9 cellular contexts compared by ENCODE assay signal in the genomic region with DNA sequence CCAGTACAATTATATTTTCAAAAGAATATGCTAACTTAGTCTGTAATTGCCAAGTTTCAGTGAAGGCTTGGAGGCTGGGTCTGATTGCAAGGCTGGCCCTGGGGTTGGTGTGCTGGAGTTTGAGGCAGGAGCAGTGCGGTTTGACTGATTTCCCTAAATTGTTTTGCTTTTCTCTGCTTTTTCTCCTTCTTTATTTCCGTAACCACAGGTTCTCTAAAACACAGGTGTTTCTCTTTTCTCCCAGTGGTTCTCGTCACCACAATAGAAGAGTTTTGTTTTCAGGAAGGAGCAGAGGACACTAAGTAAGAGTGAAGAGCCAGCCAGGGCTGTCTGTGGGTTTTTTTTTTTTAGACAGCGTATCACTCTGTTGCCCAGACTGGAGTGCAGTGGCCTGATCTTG. TPM values are rescaled to one million over a fixed set of nuclear protein-coding genes. Genes with fewer than 3 reads are reported as not detected.
A peak's percentile ranks its signal among the peaks of the same experiment; 100 is the strongest.
DNase-seq lines count a peak whose midpoint lies in the region; ATAC-seq and TF ChIP-seq lines count a peak whose summit lies in the region.
"Had no signal": no experiment of that assay in that cellular context is flagged by ENCODE, and none has a peak within 500 bp of the region (broad histone marks: within the 10 kb centered on the region; RNA-seq: fewer than 3 reads in every experiment).

No MANE protein-coding gene starts in this region.

- peaks cover 71% of the 10 kb centered on the region for H3K4me1 Mint-ChIP-seq in activated T-helper 1 cell treated with anti-CD3 and anti-CD28 coated beads, Interleukin-12 subunit alpha, Interleukin-12 subunit beta, Interleukin-2, Interleukin-4 antibody, amounts not matched to agents 30 ng/mL and 10 ng/mL and 1 ng/mL, durations not matched to agents 14 hours and 24 hours and 36 hours (ENCODE audit: low read depth)
- no peaks in the 10 kb centered on the region for H3K4me1 Mint-ChIP-seq in immature natural killer cell

- H3K9me3 Mint-ChIP-seq in activated T-helper 1 cell treated with anti-CD3 and anti-CD28 coated beads, Interleukin-12 subunit alpha, Interleukin-12 subunit beta, Interleukin-2, Interleukin-4 antibody, amounts not matched to agents 30 ng/mL and 10 ng/mL and 1 ng/mL, durations not matched to agents 14 hours and 24 hours and 36 hours: peaks cover 9% of the 10 kb centered on the region
- H3K9me3 Mint-ChIP-seq in immature natural killer cell: no peaks in the 10 kb centered on the region

- no peak for TF ChIP-seq CTCF in GM10248 (IDR thresholded peaks at IDR 0.05; ENCODE audit: control extremely low read depth, extremely low read depth, low read depth, missing control alignments)

- POLR2A ChIA-PET in GM10248 (lab: Yijun Ruan, JAX): no interaction called here

- peak overlapping the region; percentile 10 for H3K27ac Mint-ChIP-seq in activated T-helper 1 cell treated with anti-CD3 and anti-CD28 coated beads, Interleukin-12 subunit alpha, Interleukin-12 subunit beta, Interleukin-2, Interleukin-4 antibody, amounts not matched to agents 30 ng/mL and 10 ng/mL and 1 ng/mL, durations not matched to agents 14 hours and 24 hours and 36 hours
- no peak overlapping the region for H3K27ac Mint-ChIP-seq in immature natural killer cell

- H3K27me3 Mint-ChIP-seq in activated T-helper 1 cell treated with anti-CD3 and anti-CD28 coated beads, Interleukin-12 subunit alpha, Interleukin-12 subunit beta, Interleukin-2, Interleukin-4 antibody, amounts not matched to agents 30 ng/mL and 10 ng/mL and 1 ng/mL, durations not matched to agents 14 hours and 24 hours and 36 hours (ENCODE audit: insufficient read depth): peaks cover 37% of the 10 kb centered on the region
- peaks cover 2 to 6% (median 4%) of the 10 kb centered on the region in 3 donors for H3K27me3 Mint-ChIP-seq in immature natural killer cell (ENCODE audit: low read depth in 3 of 3)

- intact Hi-C loops in activated T-helper 1 cell treated with anti-CD3 and anti-CD28 coated beads, Interleukin-12 subunit alpha, Interleukin-12 subunit beta, Interleukin-2, Interleukin-4 antibody, amounts not matched to agents 30 ng/mL and 10 ng/mL and 1 ng/mL, durations not matched to agents 14 hours and 24 hours and 36 hours (cut with micrococcal nuclease): loop anchor here (1.0 kb wide), 1 partner anchor 15 kb away; no protein-coding TSS in a partner anchor

- ATAC-seq in HG02759 (IDR thresholded peaks at IDR 0.05; ENCODE audit: unreplicated experiment) (peak; percentile 79), HG03097 (IDR thresholded peaks at IDR 0.05; ENCODE audit: low FRiP score, unreplicated experiment) (no peak)
- peak; percentile 50 for ATAC-seq in stimulated activated naive CD8-positive, alpha-beta T cell treated with anti-CD3 and anti-CD28 coated beads, Interleukin-15, Interleukin-2, amounts not matched to agents 100 U/mL and 50 U/mL, for 24 hours

- CTCF ChIA-PET in GM10248 (lab: Yijun Ruan, JAX): interaction anchor here (0.7 to 1.0 kb wide), 2 partner anchors 59 kb away, joined by 3 read pairs; no protein-coding TSS in a partner anchor

- H3K36me3 Mint-ChIP-seq in activated T-helper 1 cell treated with anti-CD3 and anti-CD28 coated beads, Interleukin-12 subunit alpha, Interleukin-12 subunit beta, Interleukin-2, Interleukin-4 antibody, amounts not matched to agents 30 ng/mL and 10 ng/mL and 1 ng/mL, durations not matched to agents 14 hours and 24 hours and 36 hours (ENCODE audit: low read depth): peaks cover 5% of the 10 kb centered on the region
- H3K36me3 Mint-ChIP-seq in immature natural killer cell: no peaks in the 10 kb centered on the region

- H3K4me3 Mint-ChIP-seq in activated T-helper 1 cell treated with anti-CD3 and anti-CD28 coated beads, Interleukin-12 subunit alpha, Interleukin-12 subunit beta, Interleukin-2, Interleukin-4 antibody, amounts not matched to agents 30 ng/mL and 10 ng/mL and 1 ng/mL, durations not matched to agents 14 hours and 24 hours and 36 hours: no peak overlapping the region
- H3K4me3 Mint-ChIP-seq in immature natural killer cell: no peak overlapping the region

- DNase-seq in SKM-1 treated with dmso at 0.1 percent for 144 hours (lab: John Stamatoyannopoulos, UW; ENCODE audit: unreplicated experiment) (peak; percentile 33), SKM-1 (lab: John Stamatoyannopoulos, UW; ENCODE audit: unreplicated experiment) (no peak), immature natural killer cell (no peak), GM10248 (ENCODE audit: extremely low spot score) (no peak)
- DNase-seq in activated T-helper 1 cell treated with anti-CD3 and anti-CD28 coated beads, Interleukin-12 subunit alpha, Interleukin-12 subunit beta, Interleukin-2, Interleukin-4 antibody, amounts not matched to agents 30 ng/mL and 10 ng/mL and 1 ng/mL, durations not matched to agents 14 hours and 24 hours and 36 hours (ENCODE audit: low spot score): no peak
- DNase-seq in stimulated activated naive CD8-positive, alpha-beta T cell treated with anti-CD3 and anti-CD28 coated beads, Interleukin-15, Interleukin-2, amounts not matched to agents 100 U/mL and 50 U/mL, for 24 hours: no peak
- DNase-seq: 8988T had no signal

RNA-seq across cellular contexts. Expression of gene SNX9, which starts 8.2 kb away (rescaled TPM):
- 53.4 TPM in 2 replicates for total RNA-seq in activated T-helper 1 cell treated with anti-CD3 and anti-CD28 coated beads, Interleukin-12 subunit alpha, Interleukin-12 subunit beta, Interleukin-2, Interleukin-4 antibody, amounts not matched to agents 30 ng/mL and 10 ng/mL and 1 ng/mL, durations not matched to agents 14 hours and 24 hours and 36 hours
- 1 to 10 TPM; 3.4 to 6.7 (median 5.5) TPM for polyA plus RNA-seq in immature natural killer cell
